ENCODE assay signal across 7 cellular contexts in genomic region chr20:45969712-45970634, GRCh38. TPM values are rescaled to one million over a fixed set of nuclear protein-coding genes. Genes with fewer than 3 reads are reported as not detected.
DNase-seq lines count a peak whose midpoint lies in the region; ATAC-seq and TF ChIP-seq lines count a peak whose summit lies in the region.

No MANE protein-coding gene starts in this region.

- no CpG with 5 or more reads among the region's 6 CpGs for WGBS in IMR-90 (ENCODE audit: extremely low coverage in 2 of 2, insufficient read length in 1 of 2), 2 experiments
- WGBS in right lobe of liver (ENCODE audit: insufficient coverage, low coverage, low lambda C conversion rate, missing lambda C conversion rate), result 39% methylated on average over 5 of the region's 6 CpGs
- 66% methylated on average over 6 of the region's 6 CpGs for WGBS in thymus

- dilution Hi-C loops in IMR-90 (cut with HindIII; ENCODE audit: low sequenced_read_pairs, unreplicated experiment), result no loop called here

- peak overlapping the region; percentile 54 for H2BK5ac ChIP-seq in IMR-90 (ENCODE audit: low read depth, low read length, poor library complexity, severe bottlenecking)

- DNase-seq in DMS53 treated with DMSO at 0.1 percent for 48 hours (lab: John Stamatoyannopoulos, UW; ENCODE audit: unreplicated experiment) (peak; percentile 58), IMR-90 (peak; percentile 64), Peyer's patch (peak in 1 of 3 donors; percentile 48), cerebellar cortex (ENCODE audit: low spot score) (peak; percentile 84), right lobe of liver (peak in 2 of 3 donors; percentile 45 to 49)

- peak; percentile 39 for TF ChIP-seq RAD21 in IMR-90 (IDR thresholded peaks at IDR 0.05; ENCODE audit: low read length)

- H3K4me3 ChIP-seq in IMR-90 (ENCODE audit: insufficient read depth, low read depth, low read length) (no peak overlapping the region), Peyer's patch (peak overlapping the region; percentile 56 to 83 (median 71)), right lobe of liver (peak overlapping the region in 2 of 3 donors; percentile 81 to 97), thymus (ENCODE audit: low read length) (peak overlapping the region; percentile 75)

- H2BK15ac ChIP-seq in IMR-90 (ENCODE audit: low read depth, low read length), result no peak overlapping the region

- H4K20me1 ChIP-seq in IMR-90 (ENCODE audit: insufficient read depth, low read length), result peaks cover 28% of the 10 kb centered on the region

- H3K27me3 ChIP-seq in IMR-90 (ENCODE audit: control insufficient read depth, insufficient read depth, low read length), result no peaks in the 10 kb centered on the region
- no peaks in the 10 kb centered on the region for H3K27me3 ChIP-seq in Peyer's patch
- H3K27me3 ChIP-seq in right lobe of liver, result no peaks in the 10 kb centered on the region
- no peaks in the 10 kb centered on the region for H3K27me3 ChIP-seq in thymus (ENCODE audit: control insufficient read depth, insufficient read depth)

- TF ChIP-seq POLR2A in IMR-90 (IDR thresholded peaks at IDR 0.05; ENCODE audit: low read depth, low read length) (no peak; the same call in 1 of the 2 replicates), Peyer's patch (IDR thresholded peaks at IDR 0.05) (no peak), right lobe of liver (IDR thresholded peaks at IDR 0.05) (no peak)

- H3K27ac ChIP-seq in IMR-90 (ENCODE audit: insufficient read depth, low read length) (peak overlapping the region; percentile 50; the same call in 1 of the 2 replicates), Peyer's patch (peak overlapping the region; percentile 10 to 99 (median 68)), right lobe of liver (no peak overlapping the region), thymus (ENCODE audit: low read depth) (peak overlapping the region; percentile 64)

- peak overlapping the region; percentile 95 for H3K4me2 ChIP-seq in IMR-90 (ENCODE audit: low read depth, low read length)

- H3K14ac ChIP-seq in IMR-90 (replicated peaks; ENCODE audit: low read depth, low read length), result peak overlapping the region; percentile 60; the same call in 1 of the 2 replicates

- POLR2A ChIA-PET in IMR-90 (lab: Charles Lee; ENCODE audit: unreplicated experiment), result interaction anchor here (0.7 to 1.3 kb wide), 2 partner anchors 9 to 37 kb away, joined by 3 to 8 read pairs; no protein-coding TSS in a partner anchor

- in situ Hi-C loops in IMR-90 (cut with MboI; ENCODE audit: low sequenced_read_pairs), result no loop called here

- H2AK9ac ChIP-seq in IMR-90 (replicated peaks; ENCODE audit: low read depth, low read length, poor library complexity), result peak overlapping the region; percentile 87

- peaks cover 17 to 47% of the 10 kb centered on the region in 2 experiments; a peak in 3 of 4 replicates for H3K79me1 ChIP-seq in IMR-90 (ENCODE audit: low read depth in 1 of 2, low read length in 2 of 2)

- H3K18ac ChIP-seq in IMR-90 (ENCODE audit: low read depth, low read length), result no peak overlapping the region

- ATAC-seq in IMR-90 (ENCODE audit: low read depth) (no peak), right lobe of liver (no peak), GM19452 (IDR thresholded peaks at IDR 0.05; ENCODE audit: unreplicated experiment) (no peak)

- intact Hi-C loops in IMR-90 (cut with micrococcal nuclease) (loop anchor here (5.0 kb wide), 3 partner anchors 78 to 432 kb away; partner anchors contain the start of genes CTSA, NCOA5 and NEURL2), right lobe of liver (cut with DNase I) (loop anchor here (10.0 kb wide), 3 partner anchors 85 to 175 kb away; partner anchors contain the start of genes DNTTIP1 (in 1 of the 2), SPATA25 (in 1 of the 2), TNNC2 (in 1 of the 2) and WFDC3 (in 1 of the 2))

- H2BK120ac ChIP-seq in IMR-90 (ENCODE audit: low read depth, low read length), result no peak overlapping the region

- H2AK5ac ChIP-seq in IMR-90 (ENCODE audit: low read depth, low read length), result peak overlapping the region; percentile 90

- no peak overlapping the region for H4K91ac ChIP-seq in IMR-90 (ENCODE audit: insufficient read depth, low read depth, low read length)

- no peak overlapping the region for H2BK20ac ChIP-seq in IMR-90 (ENCODE audit: low read depth, low read length)

- H3K56ac ChIP-seq in IMR-90 (ENCODE audit: extremely low read depth, insufficient read depth, low read length), result no peak overlapping the region

- peak; percentile 67 for TF ChIP-seq CTCF in IMR-90 (conservative IDR thresholded peaks at IDR 0.05; ENCODE audit: low read depth, low read length)
- peak in 5 of 6 experiments; percentile 39 to 56 (median 49) for TF ChIP-seq CTCF in Peyer's patch (IDR thresholded peaks at IDR 0.05)
- peak; percentile 43 to 62 (median 58) for TF ChIP-seq CTCF in right lobe of liver (IDR thresholded peaks at IDR 0.05)

- H4K5ac ChIP-seq in IMR-90 (ENCODE audit: low read depth, low read length), result no peak overlapping the region

- H3K9me1 ChIP-seq in IMR-90 (ENCODE audit: insufficient read depth, low read length), result peaks cover 17% of the 10 kb centered on the region; the same call in 1 of the 2 replicates

- H3K4me1 ChIP-seq in IMR-90 (ENCODE audit: control insufficient read depth, insufficient read depth, low read length), result peaks cover 13% of the 10 kb centered on the region
- H3K4me1 ChIP-seq in Peyer's patch, result peaks cover 0 to 19% (median 12%) of the 10 kb centered on the region in 4 donors
- peaks cover 0 to 15% (median 3%) of the 10 kb centered on the region in 4 donors for H3K4me1 ChIP-seq in right lobe of liver
- H3K4me1 ChIP-seq in thymus (ENCODE audit: control insufficient read depth, insufficient read depth, low read length), result peaks cover 9% of the 10 kb centered on the region

- no TSS peak for BruUV-seq in IMR-90 (replicated peaks; lab: Mats Ljungman, UMichigan)

- peak overlapping the region; percentile 78; the same call in 1 of the 2 replicates for H3K9ac ChIP-seq in IMR-90 (ENCODE audit: low read depth, low read length)

- H3K4ac ChIP-seq in IMR-90 (ENCODE audit: low read depth, low read length), result peak overlapping the region; percentile 74

- H3K9me3 ChIP-seq in IMR-90 (ENCODE audit: control insufficient read depth, insufficient read depth, low read length), result no peaks in the 10 kb centered on the region
- no peaks in the 10 kb centered on the region for H3K9me3 ChIP-seq in Peyer's patch
- no peaks in the 10 kb centered on the region for H3K9me3 ChIP-seq in right lobe of liver
- no peaks in the 10 kb centered on the region for H3K9me3 ChIP-seq in thymus (ENCODE audit: control insufficient read depth)

- CTCF ChIA-PET in IMR-90 (lab: Yijun Ruan, JAX), result interaction anchor here (0.5 to 3.0 kb wide), 7 partner anchors 10 to 134 kb away, joined by 3 to 13 read pairs (median 3); no protein-coding TSS in a partner anchor

- H3K23ac ChIP-seq in IMR-90 (ENCODE audit: low read depth, low read length), result peak overlapping the region; percentile 56; the same call in 1 of the 2 replicates

- 0 out of 4 replicates have a peak overlapping the region, but pooled peaks of 1 of the 2 experiments have one; percentile 33 for H4K8ac ChIP-seq in IMR-90 (ENCODE audit: low read depth in 2 of 2, low read length in 2 of 2)

- H3K36me3 ChIP-seq in IMR-90 (ENCODE audit: control insufficient read depth, insufficient read depth, low read length), result peaks cover 35% of the 10 kb centered on the region
- H3K36me3 ChIP-seq in Peyer's patch, result peaks cover 0 to 44% (median 0%) of the 10 kb centered on the region in 3 donors
- H3K36me3 ChIP-seq in right lobe of liver, result peaks cover 0 to 45% (median 24%) of the 10 kb centered on the region in 4 donors
- H3K36me3 ChIP-seq in thymus (ENCODE audit: control insufficient read depth, insufficient read depth), result peaks cover 38% of the 10 kb centered on the region

- H2AFZ ChIP-seq in IMR-90 (replicated peaks; ENCODE audit: low read length, poor library complexity), result peak overlapping the region; percentile 56

TF ChIP-seq in IMR-90, 13 proteins besides CTCF, POLR2A, EP300 and RAD21 (continues in another document):
- no peak for TF ChIP-seq NFE2L2 (IDR thresholded peaks at IDR 0.05; ENCODE audit: low read depth, low read length)
- no peak for TF ChIP-seq MAFK (IDR thresholded peaks at IDR 0.05; ENCODE audit: low read depth, low read length)
- peak; percentile 34; the same call in 1 of the 2 replicates for TF ChIP-seq SMC3 (IDR thresholded peaks at IDR 0.05; ENCODE audit: low read depth, low read length)

RNA-seq across cellular contexts. Expression of gene ZNF335, which starts 2.0 kb away (rescaled TPM):
- total RNA-seq in IMR-90 (2012; rRNA removed), result 11.8 and 12.5 TPM in 2 replicates
- 17.8 and 20.2 TPM in 2 replicates for polyA plus RNA-seq in IMR-90 (2012; rRNA removed)
- polyA plus RNA-seq in IMR-90 (2012; cell fraction: cytosol; rRNA removed), result 6.2 and 10.9 TPM in 2 replicates
- polyA plus RNA-seq in IMR-90 (2012; cell fraction: nucleus; rRNA removed; ENCODE audit: low replicate concordance), result 89.9 and 166 TPM in 2 replicates
- total RNA-seq in Peyer's patch, result 10 to 100 TPM; 34.3 to 60.1 (median 53.6) TPM
- 1 to 10 TPM; 6.5 to 9.3 (median 7.8) TPM for total RNA-seq in right lobe of liver
- polyA plus RNA-seq in thymus, result 16.5 TPM

RNA-seq across cellular contexts. Expression of gene PCIF1, which starts 35.5 kb away (rescaled TPM):
- total RNA-seq in IMR-90 (2012; rRNA removed), result 5.4 and 6.1 TPM in 2 replicates
- polyA plus RNA-seq in IMR-90 (2012; rRNA removed), result 17.8 and 18.3 TPM in 2 replicates
- 16.0 and 23.4 TPM in 2 replicates for polyA plus RNA-seq in IMR-90 (2012; cell fraction: cytosol; rRNA removed)
- 23.7 and 43.7 TPM in 2 replicates for polyA plus RNA-seq in IMR-90 (2012; cell fraction: nucleus; rRNA removed; ENCODE audit: low replicate concordance)
- total RNA-seq in Peyer's patch, result 10 to 100 TPM; 25.0 to 53.2 (median 44.9) TPM
- 10 to 100 TPM in 2 of 6 experiments, 1 to 10 TPM in 4; 7.8 to 12.1 (median 9.5) TPM for total RNA-seq in right lobe of liver
- polyA plus RNA-seq in thymus, result 37.4 TPM

RNA-seq across cellular contexts. Expression of gene MMP9, which starts 38.7 kb away (rescaled TPM):
- total RNA-seq in IMR-90 (2012; rRNA removed) (under 0.01 TPM in 2 replicates), Peyer's patch (1 to 10 TPM in 2 of 4 donors, not detected in 2; 1.1 to 2.5 TPM), right lobe of liver (1 to 10 TPM in 4 of 6 experiments, under 1 TPM in 2; 0.61 to 2.4 (median 1.3) TPM)
- polyA plus RNA-seq in IMR-90 (2012; rRNA removed) (0.16 and 0.17 TPM in 2 replicates), thymus (10.1 TPM)
- 0.23 and 0.45 TPM in 2 replicates for polyA plus RNA-seq in IMR-90 (2012; cell fraction: cytosol; rRNA removed)
- polyA plus RNA-seq in IMR-90 (2012; cell fraction: nucleus; rRNA removed; ENCODE audit: low replicate concordance), result 0.22 and 0.25 TPM in 2 replicates

RNA-seq across cellular contexts. Expression of gene PLTP, which starts 58.0 kb away (rescaled TPM):
- total RNA-seq in IMR-90 (2012; rRNA removed) (5.0 and 5.4 TPM in 2 replicates), Peyer's patch (10 to 100 TPM; 25.0 to 99.3 (median 35.7) TPM), right lobe of liver (10 to 100 TPM in 5 of 6 experiments, 1 to 10 TPM in 1; 9.6 to 70.2 (median 35.6) TPM)
- polyA plus RNA-seq in IMR-90 (2012; rRNA removed) (53.5 and 55.8 TPM in 2 replicates), thymus (182 TPM)
- 68.7 and 135 TPM in 2 replicates for polyA plus RNA-seq in IMR-90 (2012; cell fraction: cytosol; rRNA removed)
- 46.1 and 62.0 TPM in 2 replicates for polyA plus RNA-seq in IMR-90 (2012; cell fraction: nucleus; rRNA removed; ENCODE audit: low replicate concordance)

RNA-seq across cellular contexts. Expression of gene SLC12A5, which starts 59.0 kb away (rescaled TPM):
- total RNA-seq in IMR-90 (2012; rRNA removed) (not detected in 2 replicates), Peyer's patch (not detected), right lobe of liver (under 1 TPM in 3 of 6 experiments, not detected in 3; 0.32 to 0.91 (median 0.64) TPM)
- polyA plus RNA-seq in IMR-90 (2012; rRNA removed) (2.2 and 3.4 TPM in 2 replicates), thymus (4.0 TPM)
- 11.3 and 18.7 TPM in 2 replicates for polyA plus RNA-seq in IMR-90 (2012; cell fraction: cytosol; rRNA removed)
- 0.50 and 1.8 TPM in 2 replicates for polyA plus RNA-seq in IMR-90 (2012; cell fraction: nucleus; rRNA removed; ENCODE audit: low replicate concordance)

Comparison
In these comparisons a context has a peak if more than half of its experiments do, and no peak if none do; other contexts are left out.
1. H3K27ac ChIP-seq: peak in IMR-90 (single experiment), Peyer's patch (4 of 4) and thymus (single experiment); none in right lobe of liver (0 of 3).
2. Peak in every context shown above with its lines, with median percentiles within 50 percentile points of each other: CTCF ChIP-seq.